ENCODE assay signal across 8 cellular contexts in the genomic region with DNA sequence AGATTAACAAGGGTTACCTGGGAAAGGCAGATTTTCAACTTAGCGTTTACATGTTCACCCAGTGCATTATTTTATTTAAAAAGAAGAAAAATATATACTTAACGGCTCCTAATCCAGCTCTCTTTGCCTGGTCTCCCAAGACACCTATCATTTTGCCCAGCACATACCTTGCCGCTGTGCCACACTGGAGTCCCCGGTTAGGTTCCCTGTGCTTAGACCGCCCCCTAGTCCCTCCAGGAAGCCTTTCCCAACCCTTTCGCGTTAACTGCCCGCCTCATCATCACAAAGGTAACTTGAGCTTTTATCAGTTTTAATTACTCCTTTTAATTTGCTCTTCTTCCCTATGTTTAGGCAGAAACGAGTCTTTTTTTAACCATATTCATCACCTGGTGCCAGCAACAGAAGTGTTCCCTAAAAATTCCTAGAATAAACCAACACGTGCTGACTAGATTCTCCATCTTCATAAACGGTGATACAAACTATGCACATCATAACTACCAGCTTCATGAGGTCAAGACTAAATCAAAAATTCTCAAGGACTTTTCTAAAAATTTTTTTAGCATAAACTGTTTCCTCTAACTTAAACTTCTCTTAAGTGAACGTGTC. TPM values are rescaled to one million over a fixed set of nuclear protein-coding genes. Genes with fewer than 3 reads are reported as not detected.
DNase-seq lines count a peak whose midpoint lies in the region; ATAC-seq, FAIRE-seq and TF ChIP-seq lines count a peak whose summit lies in the region.

No MANE protein-coding gene starts in this region.

- POLR2A ChIA-PET in Panc1 (lab: Charles Lee) (interaction anchor here (0.6 to 1.4 kb wide), 2 partner anchors 19 to 20 kb away, joined by 3 read pairs; partner anchors contain the start of gene DNAJA1), endothelial cell of umbilical vein (lab: Charles Lee) (interaction anchor here (2.5 kb wide), 1 partner anchor 20 kb away, joined by 15 read pairs; the partner anchor contains the start of gene DNAJA1)

- intact Hi-C loops in Panc1 (cut with micrococcal nuclease; ENCODE audit: unreplicated experiment), result no loop called here
- intact Hi-C loops in endothelial cell of umbilical vein (cut with micrococcal nuclease), result loop anchor here (1.0 to 5.0 kb wide), 2 partner anchors 181 to 667 kb away; no protein-coding TSS in a partner anchor

- H3K9me3 ChIP-seq in Panc1 (ENCODE audit: control insufficient read depth, insufficient read depth, low read depth, low read length) (no peaks in the 10 kb centered on the region), endothelial cell of umbilical vein (replicated peaks; ENCODE audit: control insufficient read depth, insufficient read depth, low read length) (no peaks in the 10 kb centered on the region)

- no peaks in the 10 kb centered on the region for H3K79me2 ChIP-seq in endothelial cell of umbilical vein (ENCODE audit: control insufficient read depth, insufficient read depth, low read length)

- H3K4me1 ChIP-seq in Panc1 (ENCODE audit: control insufficient read depth, insufficient read depth, low read length), result peaks cover 23% of the 10 kb centered on the region
- H3K4me1 ChIP-seq in endothelial cell of umbilical vein (ENCODE audit: control insufficient read depth, extremely low read depth, insufficient read depth, low read length), result peaks cover 11% of the 10 kb centered on the region

- ATAC-seq in GM21528 (IDR thresholded peaks at IDR 0.05; ENCODE audit: low FRiP score, unreplicated experiment), result peak; percentile 5
- ATAC-seq in Panc1, result peak; percentile 83
- no peak for ATAC-seq in GM19452 (IDR thresholded peaks at IDR 0.05; ENCODE audit: unreplicated experiment)
- no peak for ATAC-seq in HG03521 (IDR thresholded peaks at IDR 0.05; ENCODE audit: unreplicated experiment)

- FAIRE-seq in endothelial cell of umbilical vein (lab: Jason Lieb, UNC), result no peak

- no peaks in the 10 kb centered on the region for H3K9me1 ChIP-seq in endothelial cell of umbilical vein (replicated peaks; ENCODE audit: control insufficient read depth, extremely low read depth, insufficient read depth, low read length)

- H3K4me3 ChIP-seq in Panc1 (ENCODE audit: low read depth in 2 of 2, low read length in 2 of 2), result peak overlapping the region; percentile 60 to 72
- peak overlapping the region; percentile 51 to 74 (median 65) for H3K4me3 ChIP-seq in endothelial cell of umbilical vein (replicated peaks in 1 of 3; ENCODE audit: insufficient read depth in 1 of 3, low read depth in 1 of 3, low read length in 3 of 3)

- peak overlapping the region; percentile 88 for H3K9ac ChIP-seq in endothelial cell of umbilical vein (replicated peaks; ENCODE audit: extremely low read depth, insufficient read depth, low read length)

- dilution Hi-C loops in endothelial cell of umbilical vein (cut with MboI; ENCODE audit: extremely low pct_ligation_motif_present, low sequenced_read_pairs), result no loop called here

- BruUV-seq in Panc1 (replicated peaks; lab: Mats Ljungman, UMichigan) (no TSS peak), endothelial cell of umbilical vein (replicated peaks; lab: Mats Ljungman, UMichigan) (no TSS peak)

- DNase-seq in AG08396 (ENCODE audit: low spot score), result peak; percentile 13
- DNase-seq in Panc1 (ENCODE audit: low read depth, low spot score), result peak; percentile 27
- no peak for DNase-seq in endothelial cell of umbilical vein (ENCODE audit: low read depth, low spot score)
- peak; percentile 27 for DNase-seq in myocyte (ENCODE audit: low read depth)
- no peak for DNase-seq in T1000 (lab: John Stamatoyannopoulos, UW)

- peak overlapping the region; percentile 93 for H3K27ac ChIP-seq in Panc1 (ENCODE audit: low read length)
- peak overlapping the region; percentile 81 for H3K27ac ChIP-seq in endothelial cell of umbilical vein (ENCODE audit: insufficient read depth, low read depth, low read length)

- in situ Hi-C loops in Panc1 (cut with HindIII; ENCODE audit: low pct_unique_long_range_greater_than_20kb, low sequenced_read_pairs), result no loop called here

- TF ChIP-seq POLR2A in endothelial cell of umbilical vein (IDR thresholded peaks at IDR 0.05; ENCODE audit: low read depth, low read length), result no peak

- H4K20me1 ChIP-seq in endothelial cell of umbilical vein (replicated peaks; ENCODE audit: control insufficient read depth, extremely low read depth, insufficient read depth, low read length), result no peaks in the 10 kb centered on the region

- peaks cover 11% of the 10 kb centered on the region for H3K36me3 ChIP-seq in Panc1 (ENCODE audit: control insufficient read depth, insufficient read depth, low read length)
- peaks cover 8 to 10% of the 10 kb centered on the region in 2 experiments for H3K36me3 ChIP-seq in endothelial cell of umbilical vein (ENCODE audit: control insufficient read depth in 2 of 2, extremely low read depth in 1 of 2, insufficient read depth in 2 of 2, low read length in 2 of 2)

- TF ChIP-seq CTCF in Panc1 (IDR thresholded peaks at IDR 0.05), result peak; percentile 84
- peak; percentile 17 to 34 for TF ChIP-seq CTCF in endothelial cell of umbilical vein (IDR thresholded peaks at IDR 0.05; ENCODE audit: extremely low read depth in 1 of 2, insufficient read depth in 1 of 2, low read depth in 1 of 2, low read length in 2 of 2)

- peak overlapping the region; percentile 76 for H2AFZ ChIP-seq in endothelial cell of umbilical vein (ENCODE audit: low read depth, low read length)

- no peaks in the 10 kb centered on the region for H3K27me3 ChIP-seq in Panc1 (ENCODE audit: control insufficient read depth, insufficient read depth, low read length)
- no peaks in the 10 kb centered on the region for H3K27me3 ChIP-seq in endothelial cell of umbilical vein (ENCODE audit: control insufficient read depth in 2 of 2, insufficient read depth in 2 of 2, low read length in 2 of 2)

- H3K4me2 ChIP-seq in endothelial cell of umbilical vein (ENCODE audit: insufficient read depth, low read length), result peak overlapping the region; percentile 70

- CTCF ChIA-PET in Panc1 (lab: Charles Lee), result interaction anchor here (1.2 kb wide), 1 partner anchor 20 kb away, joined by 3 read pairs; no protein-coding TSS in a partner anchor
- CTCF ChIA-PET in endothelial cell of umbilical vein (lab: Charles Lee), result interaction anchor here (0.6 to 1.2 kb wide), 5 partner anchors 10 to 126 kb away, joined by 3 to 4 read pairs (median 3); partner anchors contain the start of gene DNAJA1

TF ChIP-seq in endothelial cell of umbilical vein, 7 proteins besides CTCF, POLR2A, EP300 and RAD21:
- TF ChIP-seq GATA2 (IDR thresholded peaks at IDR 0.05; ENCODE audit: insufficient read depth, insufficient read length, low read depth, low read length) (no peak), FOS (IDR thresholded peaks at IDR 0.05; ENCODE audit: borderline replicate concordance, insufficient read depth, low read length) (no peak), MYC (IDR thresholded peaks at IDR 0.05; ENCODE audit: low read depth, low read length) (no peak), JUN (IDR thresholded peaks at IDR 0.05; ENCODE audit: borderline replicate concordance, insufficient read depth, insufficient read length, low read depth) (no peak)
- TF ChIP-seq, protein P1, sequence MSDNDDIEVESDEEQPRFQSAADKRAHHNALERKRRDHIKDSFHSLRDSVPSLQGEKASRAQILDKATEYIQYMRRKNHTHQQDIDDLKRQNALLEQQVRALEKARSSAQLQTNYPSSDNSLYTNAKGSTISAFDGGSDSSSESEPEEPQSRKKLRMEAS (IDR thresholded peaks at IDR 0.05; ENCODE audit: insufficient read depth, insufficient read length), result no peak
TF ChIP-seq in endothelial cell of umbilical vein: peak in this region for 0.

RNA-seq across cellular contexts. Expression of gene DNAJA1, which starts 19.7 kb away (rescaled TPM):
- total RNA-seq in Panc1 (2021; ENCODE audit: unreplicated experiment) (246 TPM), endothelial cell of umbilical vein (177 and 182 TPM in 2 replicates), myocyte (123 and 142 TPM in 2 replicates)
- polyA plus RNA-seq in Panc1 (2012; ENCODE audit: insufficient read length), result 259 TPM
- polyA plus RNA-seq in endothelial cell of umbilical vein, result 53.4 and 72.9 TPM in 2 replicates
- polyA plus RNA-seq in endothelial cell of umbilical vein (2011; cell fraction: cytosol; rRNA removed), result 128 and 136 TPM in 2 replicates
- 65.4 and 81.1 TPM in 2 replicates for polyA plus RNA-seq in endothelial cell of umbilical vein (2011; cell fraction: nucleus; rRNA removed)
- 213 and 259 TPM in 2 replicates for polyA plus RNA-seq in endothelial cell of umbilical vein (2012)
- polyA minus RNA-seq in endothelial cell of umbilical vein, result 112 and 131 TPM in 2 replicates
- polyA minus RNA-seq in endothelial cell of umbilical vein (2011; cell fraction: cytosol; rRNA and poly(A)+ RNA removed), result 117 TPM
- polyA minus RNA-seq in endothelial cell of umbilical vein (2011; cell fraction: nucleus; rRNA and poly(A)+ RNA removed), result 39.6 and 55.6 TPM in 2 replicates
- polyA plus RNA-seq in myocyte (2012), result 107 TPM

RNA-seq across cellular contexts. Expression of gene SMU1, which starts 31.7 kb away (rescaled TPM):
- total RNA-seq in Panc1 (2021; ENCODE audit: unreplicated experiment) (30.3 TPM), endothelial cell of umbilical vein (21.7 and 22.2 TPM in 2 replicates), myocyte (19.6 and 20.3 TPM in 2 replicates)
- polyA plus RNA-seq in Panc1 (2012; ENCODE audit: insufficient read length), result 14.1 TPM
- 7.4 and 8.5 TPM in 2 replicates for polyA plus RNA-seq in endothelial cell of umbilical vein
- 10.6 and 10.9 TPM in 2 replicates for polyA plus RNA-seq in endothelial cell of umbilical vein (2011; cell fraction: cytosol; rRNA removed)
- polyA plus RNA-seq in endothelial cell of umbilical vein (2011; cell fraction: nucleus; rRNA removed), result 8.6 and 9.2 TPM in 2 replicates
- 17.0 and 20.0 TPM in 2 replicates for polyA plus RNA-seq in endothelial cell of umbilical vein (2012)
- 18.6 and 19.8 TPM in 2 replicates for polyA minus RNA-seq in endothelial cell of umbilical vein
- 18.7 TPM for polyA minus RNA-seq in endothelial cell of umbilical vein (2011; cell fraction: cytosol; rRNA and poly(A)+ RNA removed)
- 6.7 and 9.3 TPM in 2 replicates for polyA minus RNA-seq in endothelial cell of umbilical vein (2011; cell fraction: nucleus; rRNA and poly(A)+ RNA removed)
- 11.8 TPM for polyA plus RNA-seq in myocyte (2012)

RNA-seq across cellular contexts. Expression of gene APTX, which starts 43.4 kb away (rescaled TPM):
- 42.2 TPM for total RNA-seq in Panc1 (2021; ENCODE audit: unreplicated experiment)
- 41.5 TPM for polyA plus RNA-seq in Panc1 (2012; ENCODE audit: insufficient read length)
- 33.6 and 34.0 TPM in 2 replicates for total RNA-seq in endothelial cell of umbilical vein
- 19.6 and 21.3 TPM in 2 replicates for polyA plus RNA-seq in endothelial cell of umbilical vein
- polyA plus RNA-seq in endothelial cell of umbilical vein (2011; cell fraction: cytosol; rRNA removed), result 29.6 TPM in 2 replicates
- 38.7 and 53.2 TPM in 2 replicates for polyA plus RNA-seq in endothelial cell of umbilical vein (2011; cell fraction: nucleus; rRNA removed)
- 36.3 and 43.1 TPM in 2 replicates for polyA plus RNA-seq in endothelial cell of umbilical vein (2012)
- polyA minus RNA-seq in endothelial cell of umbilical vein, result 24.4 and 25.3 TPM in 2 replicates
- 11.1 TPM for polyA minus RNA-seq in endothelial cell of umbilical vein (2011; cell fraction: cytosol; rRNA and poly(A)+ RNA removed)
- polyA minus RNA-seq in endothelial cell of umbilical vein (2011; cell fraction: nucleus; rRNA and poly(A)+ RNA removed), result 20.6 and 23.8 TPM in 2 replicates
- total RNA-seq in myocyte, result 32.7 and 34.8 TPM in 2 replicates
- 38.1 TPM for polyA plus RNA-seq in myocyte (2012)

Comparison
In these comparisons a context has a peak if more than half of its experiments do, and no peak if none do; other contexts are left out.
1. DNase-seq: peak in AG08396 (single experiment), Panc1 (single experiment) and myocyte (single experiment); none in endothelial cell of umbilical vein (single experiment) and T1000 (single experiment).
2. ATAC-seq: peak in GM21528 (single experiment) and Panc1 (single experiment); none in GM19452 (single experiment) and HG03521 (single experiment).